8 cellular contexts compared by ENCODE assay signal in genomic region chr5:178895615-178896571, GRCh38. TPM values are rescaled to one million over a fixed set of nuclear protein-coding genes. Genes with fewer than 3 reads are reported as not detected.
DNase-seq lines count a peak whose midpoint lies in the region; ATAC-seq and TF ChIP-seq lines count a peak whose summit lies in the region.

TSS of gene ZFP2 (plus strand) at chr5:178895913. CDS start at chr5:178931314, 35,401 bp downstream.

- H2AFZ ChIP-seq in SU-DHL-6 (ENCODE audit: low read depth, low read length, severe bottlenecking) = no peak within 1 kb of the TSS

- H3K4me3 ChIP-seq in SU-DHL-6 (ENCODE audit: insufficient read depth, low read length, poor library complexity, severe bottlenecking) (no peak within 1 kb of the TSS), breast epithelium (peak within 1 kb of the TSS; percentile 73 to 83 (median 79)), iPS-18c (ENCODE audit: insufficient read depth, low read depth, low read length) (peak within 1 kb of the TSS; percentile 81), retinal pigment epithelial cell (ENCODE audit: low read length) (peak within 1 kb of the TSS; percentile 78)

- H3K9ac ChIP-seq in SU-DHL-6 (ENCODE audit: low read length) = no peak within 1 kb of the TSS; the same call in 1 of the 2 replicates

- no peaks in the 10 kb centered on the region for H4K20me1 ChIP-seq in SU-DHL-6 (ENCODE audit: low read depth, low read length)

- no peak for TF ChIP-seq POLR2A in breast epithelium (IDR thresholded peaks at IDR 0.05)

- H3K9me3 ChIP-seq in SU-DHL-6 (ENCODE audit: insufficient read depth, low read length) = no peaks in the 10 kb centered on the region
- peaks cover 3 to 5% of the 10 kb centered on the region in 2 donors for H3K9me3 ChIP-seq in breast epithelium
- no peaks in the 10 kb centered on the region for H3K9me3 ChIP-seq in iPS-18c (ENCODE audit: control insufficient read depth, insufficient read depth, low read length)

- DNase-seq in C1 segment of cervical spinal cord (lab: John Stamatoyannopoulos, UW) = peak in 13 of 14 donors; percentile 5 to 78 (median 44)
- DNase-seq in HK-2 (ENCODE audit: unreplicated experiment) = peak; percentile 64
- peak in 1 of 2 donors; percentile 54 for DNase-seq in breast epithelium (ENCODE audit: low spot score in 2 of 2)
- peak; percentile 16 for DNase-seq in retinal pigment epithelial cell (ENCODE audit: low read depth)
- no peak for DNase-seq in COLO829 (ENCODE audit: low spot score)

- ATAC-seq in GM18909 (IDR thresholded peaks at IDR 0.05; ENCODE audit: poor library complexity, unreplicated experiment) = no peak

- no peaks in the 10 kb centered on the region for H3K79me2 ChIP-seq in SU-DHL-6 (ENCODE audit: insufficient read depth, low read length)

- no peaks in the 10 kb centered on the region for H3K36me3 ChIP-seq in SU-DHL-6 (ENCODE audit: low read length)
- no peaks in the 10 kb centered on the region for H3K36me3 ChIP-seq in breast epithelium

- H3F3A ChIP-seq in SU-DHL-6 (ENCODE audit: insufficient read depth) = no peaks in the 10 kb centered on the region

- H3K27me3 ChIP-seq in SU-DHL-6 (ENCODE audit: low read length) (no peaks in the 10 kb centered on the region), breast epithelium (no peaks in the 10 kb centered on the region)

- H3K4me1 ChIP-seq in breast epithelium = no peaks in the 10 kb centered on the region

- no peak within 1 kb of the TSS for H3K27ac ChIP-seq in SU-DHL-6 (ENCODE audit: low read depth, low read length)
- peak within 1 kb of the TSS; percentile 86 to 90 for H3K27ac ChIP-seq in breast epithelium

- TF ChIP-seq CTCF in SU-DHL-6 (IDR thresholded peaks at IDR 0.05; ENCODE audit: insufficient read depth, low read length, poor library complexity, severe bottlenecking) (no peak), breast epithelium (IDR thresholded peaks at IDR 0.05) (no peak), retinal pigment epithelial cell (conservative IDR thresholded peaks at IDR 0.05; ENCODE audit: low read depth, low read length) (no peak)

- H3K4me2 ChIP-seq in SU-DHL-6 (ENCODE audit: low read depth, low read length, poor library complexity, severe bottlenecking) = peak within 1 kb of the TSS; percentile 22

- intact Hi-C loops in breast epithelium (cut with DNase I; ENCODE audit: low total_unique reads) = no loop called here

- no peaks in the 10 kb centered on the region for H3K9me2 ChIP-seq in SU-DHL-6 (replicated peaks; ENCODE audit: insufficient read depth, low read length)

RNA-seq across cellular contexts. Expression of gene ZFP2, which starts in this region (rescaled TPM):
- 1 to 10 TPM; 2.1 to 6.7 (median 2.6) TPM for total RNA-seq in breast epithelium
